ENCODE assay signal across 28 cellular contexts in the genomic region with DNA sequence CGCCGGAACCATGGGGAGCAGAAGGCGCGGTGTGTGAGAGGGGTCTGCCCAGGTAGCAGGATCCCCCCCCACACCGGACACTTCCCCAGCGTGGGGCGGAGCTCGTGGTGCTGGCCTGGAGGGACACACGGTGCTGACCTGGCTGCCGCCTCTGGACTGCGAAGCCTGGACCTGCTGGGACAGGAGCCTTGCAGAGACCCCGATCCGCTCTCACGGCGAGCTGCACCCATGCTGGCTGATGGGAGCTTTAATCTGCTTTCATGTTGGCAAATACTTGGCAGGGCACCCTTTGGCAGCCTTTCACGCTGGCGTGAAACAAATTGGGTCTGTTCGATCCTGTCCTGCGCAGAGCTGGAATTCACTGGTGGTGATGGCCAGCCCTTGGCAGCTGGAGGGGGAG. TPM values are rescaled to one million over a fixed set of nuclear protein-coding genes. Genes with fewer than 3 reads are reported as not detected.
DNase-seq lines count a peak whose midpoint lies in the region; ATAC-seq and TF ChIP-seq lines count a peak whose summit lies in the region.
"Had no signal": no experiment of that assay in that cellular context is flagged by ENCODE, and none has a peak within 500 bp of the region (broad histone marks: within the 10 kb centered on the region; RNA-seq: fewer than 3 reads in every experiment).

No MANE protein-coding gene starts in this region.

- peak; percentile 60 for DNase-seq in natural killer cell treated with Interleukin-12 subunit alpha and Interleukin-12 subunit beta and Interleukin-15 and Interleukin-18, amount 100 ng/mL, for 72 hours (ENCODE audit: low spot score)
- no peak for DNase-seq in natural killer cell
- DNase-seq in head of caudate nucleus = peak in 39 of 42 donors; percentile 21 to 77 (median 51)
- peak; percentile 49 for DNase-seq in pons (ENCODE audit: low spot score)
- DNase-seq in DMS 273 treated with DMSO at 0.1 percent for 48 hours (lab: John Stamatoyannopoulos, UW) = no peak
- DNase-seq: ACHN; activated CD4-positive, alpha-beta memory T cell treated with anti-CD3 and anti-CD28 coated beads for 36 hours; activated CD4-positive, CD25-positive, alpha-beta regulatory T cell treated with anti-CD3 and anti-CD28 coated beads, Interleukin-2, amount 50 U/mL, for 72 hours; activated T-cell treated with anti-CD3 and anti-CD28 coated beads, Interleukin-2, amount 50 U/mL, for 72 hours; effector CD4-positive, alpha-beta T cell; H9; immature natural killer cell; Karpas-422; naive B cell; NCI-H1417 treated with DMSO at 0.1 percent for 48 hours; NCI-H226; NCI-H69; occipital lobe; PC-9; retina; SHP77; stimulated activated CD4-positive, alpha-beta T cell treated with anti-CD3 and anti-CD28 coated beads, Interleukin-1b, Interleukin-23, amount 100 ng/mL, for 48 hours; stimulated activated naive CD8-positive, alpha-beta T cell treated with anti-CD3 and anti-CD28 coated beads, Interleukin-15, Interleukin-2, amounts not matched to agents 100 U/mL and 50 U/mL, for 24 hours had no signal

- no peak for TF ChIP-seq CTCF in natural killer cell (IDR thresholded peaks at IDR 0.05)

- no peak for ATAC-seq in natural killer cell treated with Interleukin-12 subunit alpha and Interleukin-12 subunit beta and Interleukin-15 and Interleukin-18, amount 100 ng/mL, for 72 hours
- no peak for ATAC-seq in natural killer cell
- ATAC-seq in HG03520 (IDR thresholded peaks at IDR 0.05; ENCODE audit: unreplicated experiment) = no peak
- no peak for ATAC-seq in HG03442 (IDR thresholded peaks at IDR 0.05; ENCODE audit: unreplicated experiment)
- ATAC-seq: activated T-cell treated with anti-CD3 and anti-CD28 coated beads, Interleukin-2, amount 50 U/mL, for 72 hours; body of pancreas; left lung; stimulated activated naive CD8-positive, alpha-beta T cell treated with anti-CD3 and anti-CD28 coated beads, Interleukin-15, Interleukin-2, amounts not matched to agents 100 U/mL and 50 U/mL, for 24 hours had no signal

- no peaks in the 10 kb centered on the region for H3K9me3 Mint-ChIP-seq in natural killer cell treated with Interleukin-12 subunit alpha and Interleukin-12 subunit beta and Interleukin-15 and Interleukin-18, amount 100 ng/mL, for 72 hours
- H3K9me3 Mint-ChIP-seq in natural killer cell = no peaks in the 10 kb centered on the region
- H3K9me3 Mint-ChIP-seq: activated CD4-positive, alpha-beta memory T cell treated with anti-CD3 and anti-CD28 coated beads for 36 hours; activated T-cell treated with anti-CD3 and anti-CD28 coated beads, Interleukin-2, amount 50 U/mL, for 72 hours; H9; mesothelial cell of epicardium had no signal

- H3K4me3 Mint-ChIP-seq in natural killer cell treated with Interleukin-12 subunit alpha and Interleukin-12 subunit beta and Interleukin-15 and Interleukin-18, amount 100 ng/mL, for 72 hours = no peak overlapping the region
- no peak overlapping the region for H3K4me3 Mint-ChIP-seq in natural killer cell
- H3K4me3 Mint-ChIP-seq: activated CD4-positive, alpha-beta memory T cell treated with anti-CD3 and anti-CD28 coated beads for 36 hours; activated T-cell treated with anti-CD3 and anti-CD28 coated beads, Interleukin-2, amount 50 U/mL, for 72 hours; H9; immature natural killer cell; mesothelial cell of epicardium; naive B cell had no signal

- H3K4me1 Mint-ChIP-seq in natural killer cell treated with Interleukin-12 subunit alpha and Interleukin-12 subunit beta and Interleukin-15 and Interleukin-18, amount 100 ng/mL, for 72 hours (ENCODE audit: low read depth in 2 of 2) = peaks cover 0 to 2% of the 10 kb centered on the region in 2 donors
- H3K4me1 Mint-ChIP-seq in natural killer cell = no peaks in the 10 kb centered on the region
- H3K4me1 Mint-ChIP-seq: immature natural killer cell, naive B cell had no signal

- no peaks in the 10 kb centered on the region for H3K36me3 Mint-ChIP-seq in natural killer cell treated with Interleukin-12 subunit alpha and Interleukin-12 subunit beta and Interleukin-15 and Interleukin-18, amount 100 ng/mL, for 72 hours
- no peaks in the 10 kb centered on the region for H3K36me3 Mint-ChIP-seq in natural killer cell
- H3K36me3 Mint-ChIP-seq: activated CD4-positive, alpha-beta memory T cell treated with anti-CD3 and anti-CD28 coated beads for 36 hours; immature natural killer cell; mesothelial cell of epicardium; naive B cell had no signal

- intact Hi-C loops in natural killer cell (cut with micrococcal nuclease) = no loop called here
- intact Hi-C loops in head of caudate nucleus (cut with DNase I) = no loop called here

- H3K27me3 Mint-ChIP-seq in natural killer cell treated with Interleukin-12 subunit alpha and Interleukin-12 subunit beta and Interleukin-15 and Interleukin-18, amount 100 ng/mL, for 72 hours = peaks cover 7 to 9% of the 10 kb centered on the region in 2 donors
- peaks cover 7 to 10% of the 10 kb centered on the region in 2 donors for H3K27me3 Mint-ChIP-seq in natural killer cell (ENCODE audit: low read depth in 2 of 2)

- no peak overlapping the region for H3K27ac Mint-ChIP-seq in natural killer cell treated with Interleukin-12 subunit alpha and Interleukin-12 subunit beta and Interleukin-15 and Interleukin-18, amount 100 ng/mL, for 72 hours
- no peak overlapping the region for H3K27ac Mint-ChIP-seq in natural killer cell
- H3K27ac Mint-ChIP-seq: activated CD4-positive, alpha-beta memory T cell treated with anti-CD3 and anti-CD28 coated beads for 36 hours; activated T-cell treated with anti-CD3 and anti-CD28 coated beads, Interleukin-2, amount 50 U/mL, for 72 hours; H9; immature natural killer cell; mesothelial cell of epicardium had no signal

RNA-seq across cellular contexts. Expression of gene NKD2, which starts 7.4 kb away (rescaled TPM):
- under 1 TPM in 1 of 2 donors, not detected in 1; 0.53 TPM for total RNA-seq in natural killer cell treated with Interleukin-12 subunit alpha and Interleukin-12 subunit beta and Interleukin-15 and Interleukin-18, amount 100 ng/mL, for 72 hours
- not detected for total RNA-seq in natural killer cell

Comparison
In these comparisons a context has a peak if more than half of its experiments do, and no peak if none do; other contexts are left out.
1. DNase-seq: peak in natural killer cell treated with Interleukin-12 subunit alpha and Interleukin-12 subunit beta and Interleukin-15 and Interleukin-18, amount 100 ng/mL, for 72 hours (single experiment), head of caudate nucleus (39 of 42) and pons (single experiment); none in natural killer cell (single experiment) and DMS 273 treated with DMSO at 0.1 percent for 48 hours (single experiment).